Comparison of ENCODE assay signal across 1 cellular context in genomic region chr6:110492584-110492983, GRCh38.
TF ChIP-seq lines count a peak whose summit lies in the region.

No MANE protein-coding gene starts in this region.

TF ChIP-seq in H1, 55 proteins besides CTCF, POLR2A, EP300 and RAD21 (continued from another document):
- TF ChIP-seq CEBPB (IDR thresholded peaks at IDR 0.05; ENCODE audit: low read depth, low read length) (no peak), POLR2AphosphoS5 (IDR thresholded peaks at IDR 0.05; ENCODE audit: low read depth, low read length) (no peak), ASH2L (IDR thresholded peaks at IDR 0.05; ENCODE audit: low read length) (no peak), NANOG (IDR thresholded peaks at IDR 0.05; ENCODE audit: insufficient read depth, low read depth, low read length, poor library complexity, severe bottlenecking) (no peak), SUZ12 (IDR thresholded peaks at IDR 0.05; ENCODE audit: low read length) (no peak), TEAD4 (IDR thresholded peaks at IDR 0.05; ENCODE audit: low read depth, low read length) (no peak), POU5F1 (IDR thresholded peaks at IDR 0.05; ENCODE audit: low read depth, low read length) (no peak), JUN (IDR thresholded peaks at IDR 0.05; ENCODE audit: low read depth, low read length) (no peak), RFX5 (IDR thresholded peaks at IDR 0.05; ENCODE audit: borderline replicate concordance, low read depth, low read length) (no peak), GTF2F1 (IDR thresholded peaks at IDR 0.05; ENCODE audit: borderline replicate concordance, low read depth, low read length) (no peak), MAFK (IDR thresholded peaks at IDR 0.05; ENCODE audit: low read depth, low read length) (no peak), SAP30 (IDR thresholded peaks at IDR 0.05; ENCODE audit: insufficient read depth, insufficient replicate concordance, low read length) (no peak)
- TF ChIP-seq, protein P1, sequence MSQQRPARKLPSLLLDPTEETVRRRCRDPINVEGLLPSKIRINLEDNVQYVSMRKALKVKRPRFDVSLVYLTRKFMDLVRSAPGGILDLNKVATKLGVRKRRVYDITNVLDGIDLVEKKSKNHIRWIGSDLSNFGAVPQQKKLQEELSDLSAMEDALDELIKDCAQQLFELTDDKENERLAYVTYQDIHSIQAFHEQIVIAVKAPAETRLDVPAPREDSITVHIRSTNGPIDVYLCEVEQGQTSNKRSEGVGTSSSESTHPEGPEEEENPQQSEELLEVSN (IDR thresholded peaks at IDR 0.05) = no peak
TF ChIP-seq in H1: peak in this region for 0.
